In the genomic region with DNA sequence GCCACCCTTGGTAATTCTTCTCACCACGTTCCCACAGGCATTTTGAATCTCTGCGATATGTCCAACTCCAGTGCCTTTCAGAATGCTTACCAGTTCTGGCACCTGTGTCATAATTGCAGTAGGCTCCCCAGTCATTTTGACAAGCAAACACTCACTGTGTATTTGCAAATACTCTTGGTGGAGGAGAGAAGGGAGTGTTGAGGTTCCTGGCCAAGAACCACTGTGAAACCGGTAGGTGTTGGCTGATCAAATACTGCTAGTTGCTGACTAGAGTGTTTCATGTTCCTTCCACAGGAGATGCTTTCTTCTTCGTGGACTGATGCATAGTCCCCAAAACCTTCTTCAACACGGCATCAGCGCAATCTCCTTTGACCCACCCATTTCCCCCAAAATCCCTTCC, we compare ENCODE assay signal across 33 cellular contexts. TPM values are rescaled to one million over a fixed set of nuclear protein-coding genes. Genes with fewer than 3 reads are reported as not detected.
"Had no signal": no experiment of that assay in that cellular context is flagged by ENCODE, and none has a peak within 500 bp of the region (broad histone marks: within the 10 kb centered on the region; RNA-seq: fewer than 3 reads in every experiment).

No MANE protein-coding gene starts in this region.

- H2AFZ ChIP-seq: neural progenitor cell, parathyroid adenoma had no signal

- H3K27me3 Mint-ChIP-seq: naive thymus-derived CD4-positive, alpha-beta T cell; progenitor cell of endocrine pancreas; stimulated activated naive CD8-positive, alpha-beta T cell treated with anti-CD3 and anti-CD28 coated beads, Interleukin-15, amount 100 ng/mL, for 72 hours had no signal

- H3K27ac ChIP-seq: coronary artery, esophagus squamous epithelium, heart right ventricle, neural progenitor cell, parathyroid adenoma, right atrium auricular region, suprapubic skin, transverse colon, vagina had no signal

- H3K9me3 Mint-ChIP-seq: nephron; neural progenitor cell; stimulated activated naive CD8-positive, alpha-beta T cell treated with anti-CD3 and anti-CD28 coated beads, Interleukin-15, amount 100 ng/mL, for 72 hours had no signal

- H3K4me1 ChIP-seq: esophagus squamous epithelium, heart right ventricle, neural progenitor cell, parathyroid adenoma, right atrium auricular region, suprapubic skin, transverse colon, vagina had no signal

- H3K36me3 ChIP-seq: esophagus squamous epithelium, heart right ventricle, neural progenitor cell, right atrium auricular region, suprapubic skin, transverse colon, vagina had no signal

- H3K79me2 ChIP-seq: parathyroid adenoma had no signal

- H3K4me2 ChIP-seq: neural progenitor cell, smooth muscle cell had no signal

- ATAC-seq: heart right ventricle; left colon; left ventricle myocardium superior; naive thymus-derived CD4-positive, alpha-beta T cell; sciatic nerve; stimulated activated naive CD8-positive, alpha-beta T cell treated with anti-CD3 and anti-CD28 coated beads, Interleukin-15, amount 100 ng/mL, for 72 hours had no signal

- H3K9ac ChIP-seq: neural progenitor cell, parathyroid adenoma had no signal

- H3K9me3 ChIP-seq: esophagus squamous epithelium, suprapubic skin, transverse colon, vagina had no signal

- H3K4me3 ChIP-seq: coronary artery, esophagus squamous epithelium, heart right ventricle, neural progenitor cell, right atrium auricular region, smooth muscle cell, suprapubic skin, transverse colon, vagina had no signal

- H3K36me3 Mint-ChIP-seq: immature natural killer cell; naive thymus-derived CD4-positive, alpha-beta T cell; neural progenitor cell had no signal

- DNase-seq: dermis blood vessel endothelial cell; effector memory CD4-positive, alpha-beta T cell; esophagus squamous epithelium; foreskin melanocyte; glutamatergic neuron; heart right ventricle; hippocampal formation; immature natural killer cell; islet precursor cell; kidney glomerular epithelial cell; left colon; left ventricle myocardium superior; mesenchymal stem cell; midbrain; naive thymus-derived CD4-positive, alpha-beta T cell; stimulated activated CD4-positive, alpha-beta T cell treated with anti-CD3 and anti-CD28 coated beads, Interleukin-12 subunit alpha, Interleukin-12 subunit beta, amount 100 ng/mL, for 4 hours; stimulated activated CD4-positive, alpha-beta T cell treated with anti-CD3 and anti-CD28 coated beads, Interleukin-1b, Interleukin-23, amount 100 ng/mL, for 48 hours; stimulated activated CD4-positive, alpha-beta T cell treated with anti-CD3 and anti-CD28 coated beads, Interleukin-4, amount 100 ng/mL, for 1 hour; stimulated activated CD8-positive, alpha-beta memory T cell treated with anti-CD3 and anti-CD28 coated beads, Interleukin-4, amount 100 ng/mL, for 48 hours; stimulated activated naive CD4-positive, alpha-beta T cell; stimulated activated naive CD8-positive, alpha-beta T cell treated with anti-CD3 and anti-CD28 coated beads, Interleukin-15, amount 100 ng/mL, for 72 hours; transverse colon had no signal

- H3K4me3 Mint-ChIP-seq: immature natural killer cell; naive thymus-derived CD4-positive, alpha-beta T cell; nephron; neural progenitor cell; stimulated activated naive CD8-positive, alpha-beta T cell treated with anti-CD3 and anti-CD28 coated beads, Interleukin-15, amount 100 ng/mL, for 72 hours had no signal

- H3K27me3 ChIP-seq: esophagus squamous epithelium, heart right ventricle, neural progenitor cell, right atrium auricular region, suprapubic skin, transverse colon, vagina had no signal

- H3K27ac Mint-ChIP-seq: immature natural killer cell; naive thymus-derived CD4-positive, alpha-beta T cell; nephron; neural progenitor cell; progenitor cell of endocrine pancreas; stimulated activated naive CD8-positive, alpha-beta T cell treated with anti-CD3 and anti-CD28 coated beads, Interleukin-15, amount 100 ng/mL, for 72 hours had no signal

- H3K4me1 Mint-ChIP-seq: immature natural killer cell; naive thymus-derived CD4-positive, alpha-beta T cell; nephron; neural progenitor cell; stimulated activated naive CD8-positive, alpha-beta T cell treated with anti-CD3 and anti-CD28 coated beads, Interleukin-15, amount 100 ng/mL, for 72 hours had no signal

RNA-seq across cellular contexts. Expression of a gene that starts 16.0 kb away (rescaled TPM):
- total RNA-seq: endothelial cell of umbilical vein; naive thymus-derived CD4-positive, alpha-beta T cell had no signal
- polyA plus RNA-seq: immature natural killer cell had no signal
